9 cellular contexts compared by ENCODE assay signal in the genomic region with DNA sequence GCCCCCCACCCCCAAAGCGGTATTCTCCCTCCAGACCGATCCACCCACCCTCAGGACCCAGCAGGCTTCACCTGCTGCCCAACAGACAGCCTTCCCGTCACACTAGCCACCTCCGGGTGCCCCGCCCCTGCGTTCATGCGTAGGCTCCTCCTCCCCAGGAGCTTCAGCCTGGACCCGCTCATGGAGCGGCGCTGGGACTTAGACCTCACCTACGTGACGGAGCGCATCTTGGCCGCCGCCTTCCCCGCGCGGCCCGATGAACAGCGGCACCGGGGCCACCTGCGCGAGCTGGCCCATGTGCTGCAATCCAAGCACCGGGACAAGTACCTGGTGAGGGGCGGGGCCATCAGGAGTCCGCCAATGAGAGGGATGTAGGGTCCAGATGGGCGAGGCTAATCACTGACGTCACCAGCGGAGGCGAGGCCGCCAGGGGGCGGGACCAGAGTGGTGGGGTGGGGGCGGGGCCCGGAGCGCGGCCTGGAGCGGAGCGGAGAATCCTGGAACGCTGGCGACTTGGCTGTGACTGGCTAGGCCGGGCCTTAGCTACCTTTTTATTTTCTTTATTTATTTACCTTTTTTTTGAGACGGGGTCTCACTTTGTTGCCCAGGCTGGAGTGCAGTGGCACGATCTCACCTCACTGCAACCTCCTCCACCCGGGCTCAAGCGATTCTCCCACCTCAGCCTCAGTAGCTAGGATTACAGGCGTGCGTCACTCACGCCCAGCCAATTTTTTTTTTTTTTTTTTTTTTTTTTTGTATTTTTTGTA. TPM values are rescaled to one million over a fixed set of nuclear protein-coding genes. Genes with fewer than 3 reads are reported as not detected.
DNase-seq lines count a peak whose midpoint lies in the region; ATAC-seq lines count a peak whose summit lies in the region.
"Had no signal": no experiment of that assay in that cellular context is flagged by ENCODE, and none has a peak within 500 bp of the region (broad histone marks: within the 10 kb centered on the region; RNA-seq: fewer than 3 reads in every experiment).

No MANE protein-coding gene starts in this region.

- ATAC-seq in GM19324 (IDR thresholded peaks at IDR 0.05; ENCODE audit: low FRiP score, unreplicated experiment): peak; percentile 86
- ATAC-seq in HG03469 (IDR thresholded peaks at IDR 0.05; ENCODE audit: unreplicated experiment): peak; percentile 58
- peak; percentile 94 for ATAC-seq in activated CD8-positive, alpha-beta memory T cell treated with anti-CD3 and anti-CD28 coated beads, Interleukin-2, amount 10 ng/mL, durations not matched to agents 7 days and 5 days

- H2BK15ac ChIP-seq in mesendoderm (replicated peaks; ENCODE audit: low read depth): no peak overlapping the region

- no peak overlapping the region for H3K23ac ChIP-seq in mesendoderm (ENCODE audit: low read length)

- peak overlapping the region; percentile 92 for H3K4me3 Mint-ChIP-seq in activated CD8-positive, alpha-beta memory T cell treated with anti-CD3 and anti-CD28 coated beads, Interleukin-2, amount 10 ng/mL, durations not matched to agents 7 days and 5 days

- H3K18ac ChIP-seq in mesendoderm (ENCODE audit: low read length): no peak overlapping the region

- H2BK120ac ChIP-seq in mesendoderm (ENCODE audit: low read depth, low read length): no peak overlapping the region

- no peaks in the 10 kb centered on the region for H3K27me3 ChIP-seq in BLaER1 treated with 17β-estradiol and CSF1 and Interleukin-3, amounts not matched to agents 10 nM and 100 nM
- H3K27me3 ChIP-seq in endocrine pancreas (ENCODE audit: control insufficient read depth, insufficient read depth, low read length): no peaks in the 10 kb centered on the region
- H3K27me3 ChIP-seq in mesendoderm (ENCODE audit: insufficient read depth, low read length, poor library complexity): no peaks in the 10 kb centered on the region

- peak overlapping the region; percentile 64 to 90 (median 80) for H3K4me3 ChIP-seq in BLaER1 treated with 17β-estradiol and CSF1 and Interleukin-3, amounts not matched to agents 10 nM and 100 nM
- H3K4me3 ChIP-seq in endocrine pancreas (ENCODE audit: control insufficient read depth, insufficient read depth, low read length) (no peak overlapping the region), mesendoderm (ENCODE audit: low read length) (peak overlapping the region; percentile 60)

- H3K27ac Mint-ChIP-seq in activated CD8-positive, alpha-beta memory T cell treated with anti-CD3 and anti-CD28 coated beads, Interleukin-2, amount 10 ng/mL, durations not matched to agents 7 days and 5 days: peak overlapping the region; percentile 86

- H3K4me2 ChIP-seq in BLaER1 treated with 17β-estradiol and CSF1 and Interleukin-3, amounts not matched to agents 10 nM and 100 nM: peak overlapping the region; percentile 68 to 99 (median 91)
- peak overlapping the region; percentile 83 for H3K4me2 ChIP-seq in mesendoderm (ENCODE audit: low read length)

- no CpG with 5 or more reads among the region's 48 CpGs for WGBS in mesendoderm (ENCODE audit: extremely low coverage, insufficient coverage, low lambda C conversion rate)

- peak overlapping the region in 10 of 11 experiments; percentile 25 to 68 (median 52); a peak in 18 of 22 replicates for H3K27ac ChIP-seq in BLaER1 treated with 17β-estradiol and CSF1 and Interleukin-3, amounts not matched to agents 10 nM and 100 nM
- H3K27ac ChIP-seq in mesendoderm (ENCODE audit: low read depth, low read length): peak overlapping the region; percentile 3

- H2BK5ac ChIP-seq in mesendoderm (ENCODE audit: low read length): peak overlapping the region; percentile 92

- H3K4ac ChIP-seq in mesendoderm (ENCODE audit: low read depth, low read length): no peak overlapping the region

- no peaks in the 10 kb centered on the region for H3K9me3 ChIP-seq in BLaER1 treated with 17β-estradiol and CSF1 and Interleukin-3, amounts not matched to agents 10 nM and 100 nM (replicated peaks in 1 of 11)
- no peaks in the 10 kb centered on the region for H3K9me3 ChIP-seq in endocrine pancreas (ENCODE audit: control insufficient read depth, low read length)

- H3K56ac ChIP-seq in mesendoderm (ENCODE audit: low read length): peak overlapping the region; percentile 95

- no peaks in the 10 kb centered on the region for H3K36me3 ChIP-seq in BLaER1 treated with 17β-estradiol and CSF1 and Interleukin-3, amounts not matched to agents 10 nM and 100 nM
- H3K36me3 ChIP-seq in endocrine pancreas (ENCODE audit: control insufficient read depth, insufficient read depth, low read length) (no peaks in the 10 kb centered on the region), mesendoderm (ENCODE audit: control insufficient read depth, insufficient read depth, low read length) (no peaks in the 10 kb centered on the region)

- DNase-seq in NCI-H774 (lab: John Stamatoyannopoulos, UW): peak; percentile 97
- peak; percentile 95 for DNase-seq in activated CD8-positive, alpha-beta memory T cell treated with anti-CD3 and anti-CD28 coated beads, Interleukin-2, amount 10 ng/mL, durations not matched to agents 7 days and 5 days
- peak; percentile 98 for DNase-seq in mesendoderm
- DNase-seq in stimulated activated CD8-positive, alpha-beta memory T cell treated with anti-CD3 and anti-CD28 coated beads, Interleukin-12 subunit alpha, Interleukin-12 subunit beta, amount 100 ng/mL, for 4 hours (ENCODE audit: low read depth): peak; percentile 82

- H3K4me1 Mint-ChIP-seq in activated CD8-positive, alpha-beta memory T cell treated with anti-CD3 and anti-CD28 coated beads, Interleukin-2, amount 10 ng/mL, durations not matched to agents 7 days and 5 days: peaks cover 24% of the 10 kb centered on the region

- peaks cover 17% of the 10 kb centered on the region for H3K79me1 ChIP-seq in mesendoderm (ENCODE audit: low read length)

- peaks cover 25 to 47% (median 38%) of the 10 kb centered on the region in 10 experiments for H3K4me1 ChIP-seq in BLaER1 treated with 17β-estradiol and CSF1 and Interleukin-3, amounts not matched to agents 10 nM and 100 nM
- no peaks in the 10 kb centered on the region for H3K4me1 ChIP-seq in endocrine pancreas (ENCODE audit: control insufficient read depth, insufficient read depth, low read length)
- H3K4me1 ChIP-seq in mesendoderm (ENCODE audit: control insufficient read depth, low read depth, low read length): peaks cover 19% of the 10 kb centered on the region

- no peak overlapping the region for H4K5ac ChIP-seq in mesendoderm (ENCODE audit: low read length)

- H3K9ac ChIP-seq in BLaER1 treated with 17β-estradiol and CSF1 and Interleukin-3, amounts not matched to agents 10 nM and 100 nM: peak overlapping the region; percentile 38 to 81 (median 74); a peak in 21 of 22 replicates
- H3K9ac ChIP-seq in endocrine pancreas (ENCODE audit: control insufficient read depth, insufficient read depth, low read length): peak overlapping the region; percentile 1
- peak overlapping the region; percentile 78 for H3K9ac ChIP-seq in mesendoderm (ENCODE audit: low read length)

- H3K27me3 Mint-ChIP-seq in activated CD8-positive, alpha-beta memory T cell treated with anti-CD3 and anti-CD28 coated beads, Interleukin-2, amount 10 ng/mL, durations not matched to agents 7 days and 5 days: no peaks in the 10 kb centered on the region

- H2AK5ac ChIP-seq in mesendoderm (ENCODE audit: low read length): no peak overlapping the region

- no peaks in the 10 kb centered on the region for H3K9me3 Mint-ChIP-seq in activated CD8-positive, alpha-beta memory T cell treated with anti-CD3 and anti-CD28 coated beads, Interleukin-2, amount 10 ng/mL, durations not matched to agents 7 days and 5 days (ENCODE audit: low read depth)

- peaks cover 20% of the 10 kb centered on the region for H3K79me2 ChIP-seq in mesendoderm (ENCODE audit: control insufficient read depth, insufficient read depth, low read length)

- H4K20me1 ChIP-seq in BLaER1 treated with 17β-estradiol and CSF1 and Interleukin-3, amounts not matched to agents 10 nM and 100 nM: 0 out of 22 replicates have a peak, but pooled peaks cover 0 to 17% (median 0%) of the 10 kb centered on the region in 11 experiments

- H3K36me3 Mint-ChIP-seq in activated CD8-positive, alpha-beta memory T cell treated with anti-CD3 and anti-CD28 coated beads, Interleukin-2, amount 10 ng/mL, durations not matched to agents 7 days and 5 days: no peaks in the 10 kb centered on the region

- no peak overlapping the region for H4K8ac ChIP-seq in mesendoderm (ENCODE audit: low read depth, low read length)

- CTCF ChIA-PET in activated CD8-positive, alpha-beta memory T cell treated with anti-CD3 and anti-CD28 coated beads, Interleukin-2, amount 10 ng/mL, durations not matched to agents 7 days and 5 days (lab: Charles Lee): interaction anchor here (0.8 to 13.7 kb wide), 21 partner anchors 7 to 267 kb away, joined by 3 to 153 read pairs (median 4); a partner anchor contains a TSS

RNA-seq across cellular contexts. Expression of a gene that starts 4.4 kb away (rescaled TPM):
- total RNA-seq in activated CD8-positive, alpha-beta memory T cell treated with anti-CD3 and anti-CD28 coated beads, Interleukin-2, amount 10 ng/mL, durations not matched to agents 7 days and 5 days: under 1 TPM; 0.58 to 0.89 TPM
- polyA plus RNA-seq in mesendoderm (2013, experiment 1 of 2): 15.4 TPM
- polyA plus RNA-seq in mesendoderm (2013, experiment 2 of 2): 22.5 TPM

RNA-seq across cellular contexts. Expression of a gene that starts 24.9 kb away (rescaled TPM):
- total RNA-seq in activated CD8-positive, alpha-beta memory T cell treated with anti-CD3 and anti-CD28 coated beads, Interleukin-2, amount 10 ng/mL, durations not matched to agents 7 days and 5 days: 10 to 100 TPM; 27.8 to 29.7 TPM
- 4.4 TPM for polyA plus RNA-seq in mesendoderm (2013, experiment 1 of 2)
- polyA plus RNA-seq in mesendoderm (2013, experiment 2 of 2): 4.3 TPM

RNA-seq across cellular contexts. Expression of a gene that starts 43.2 kb away (rescaled TPM):
- 1 to 10 TPM; 1.8 to 3.9 TPM for total RNA-seq in activated CD8-positive, alpha-beta memory T cell treated with anti-CD3 and anti-CD28 coated beads, Interleukin-2, amount 10 ng/mL, durations not matched to agents 7 days and 5 days
- 4.1 TPM for polyA plus RNA-seq in mesendoderm (2013, experiment 1 of 2)
- 4.5 TPM for polyA plus RNA-seq in mesendoderm (2013, experiment 2 of 2)

RNA-seq across cellular contexts. Expression of a gene that starts 48.0 kb away (rescaled TPM):
- 100 to 1,000 TPM; 264 to 382 TPM for total RNA-seq in activated CD8-positive, alpha-beta memory T cell treated with anti-CD3 and anti-CD28 coated beads, Interleukin-2, amount 10 ng/mL, durations not matched to agents 7 days and 5 days
- 385 TPM for polyA plus RNA-seq in mesendoderm (2013, experiment 1 of 2)
- 407 TPM for polyA plus RNA-seq in mesendoderm (2013, experiment 2 of 2)

RNA-seq across cellular contexts. Expression of a gene that starts 49.0 kb away (rescaled TPM):
- total RNA-seq in activated CD8-positive, alpha-beta memory T cell treated with anti-CD3 and anti-CD28 coated beads, Interleukin-2, amount 10 ng/mL, durations not matched to agents 7 days and 5 days: 1 to 10 TPM; 1.1 to 5.9 TPM
- polyA plus RNA-seq in mesendoderm (2013, experiment 1 of 2): not detected
- 0.01 TPM for polyA plus RNA-seq in mesendoderm (2013, experiment 2 of 2)
- total RNA-seq: LHCN-M2 had no signal

Comparison
In these comparisons a context has a peak if more than half of its experiments do, and no peak if none do; other contexts are left out.
1. H3K9ac ChIP-seq: peak in every context shown above with its lines; median percentile 78 in mesendoderm; 74 in BLaER1 treated with 17β-estradiol and CSF1 and Interleukin-3, amounts not matched to agents 10 nM and 100 nM; 1 in endocrine pancreas.